ENCODE assay signal across 13 cellular contexts in genomic region chr20:8527998-8528397, GRCh38.
DNase-seq lines count a peak whose midpoint lies in the region; ATAC-seq, FAIRE-seq and TF ChIP-seq lines count a peak whose summit lies in the region.
"Had no signal": no experiment of that assay in that cellular context is flagged by ENCODE, and none has a peak within 500 bp of the region (broad histone marks: within the 10 kb centered on the region; RNA-seq: fewer than 3 reads in every experiment).

No MANE protein-coding gene starts in this region.

- H3K36me3 Mint-ChIP-seq in CD14-positive monocyte: peaks cover 0 to 1% of the 10 kb centered on the region in 2 donors
- H3K36me3 Mint-ChIP-seq: WTC11 had no signal

- H3K27me3 Mint-ChIP-seq in CD14-positive monocyte (ENCODE audit: low read depth in 3 of 3): no peaks in the 10 kb centered on the region

- H3K9me3 Mint-ChIP-seq in CD14-positive monocyte: no peaks in the 10 kb centered on the region
- H3K9me3 Mint-ChIP-seq: WTC11 had no signal

- ATAC-seq in HG02759 (IDR thresholded peaks at IDR 0.05; ENCODE audit: unreplicated experiment): peak; percentile 83
- ATAC-seq in GM19467 (IDR thresholded peaks at IDR 0.05; ENCODE audit: unreplicated experiment): no peak
- no peak for ATAC-seq in HG02623 (IDR thresholded peaks at IDR 0.05; ENCODE audit: unreplicated experiment)
- no peak for ATAC-seq in GM18502 (IDR thresholded peaks at IDR 0.05; ENCODE audit: poor library complexity, unreplicated experiment)
- ATAC-seq: WTC11 had no signal

- TF ChIP-seq CTCF in CD14-positive monocyte (IDR thresholded peaks at IDR 0.05) (no peak), dorsolateral prefrontal cortex (IDR thresholded peaks at IDR 0.05 in 54 of 56, conservative IDR thresholded peaks at IDR 0.05 in 2 of 56; ENCODE audit: low read depth in 1 of 56, partially characterized antibody in 56 of 56) (no peak)

- H3K4me3 Mint-ChIP-seq in CD14-positive monocyte: no peak overlapping the region
- H3K4me3 Mint-ChIP-seq: WTC11 had no signal

- peak overlapping the region; percentile 68 to 84 (median 80) for H3K27ac Mint-ChIP-seq in CD14-positive monocyte
- H3K27ac Mint-ChIP-seq: WTC11 had no signal

- no peak for FAIRE-seq in GM19239 (lab: Jason Lieb, UNC)
- FAIRE-seq: keratinocyte had no signal

- H3K4me3 ChIP-seq in dorsolateral prefrontal cortex: no peak overlapping the region

- DNase-seq in CD14-positive monocyte (ENCODE audit: low spot score) (peak; percentile 53), NCI-H69 (lab: John Stamatoyannopoulos, UW) (peak; percentile 35), dorsolateral prefrontal cortex (no peak), GM19239 (ENCODE audit: insufficient read length, low spot score) (no peak)
- DNase-seq: Calu3; NCI-H2081; stimulated activated CD4-positive, alpha-beta T cell treated with anti-CD3 and anti-CD28 coated beads, Interleukin-12 subunit alpha, Interleukin-12 subunit beta, amount 100 ng/mL, for 4 hours had no signal

- peak overlapping the region in 34 of 59 donors; percentile 6 to 76 (median 42) for H3K27ac ChIP-seq in dorsolateral prefrontal cortex

- intact Hi-C loops in CD14-positive monocyte (cut with micrococcal nuclease) (loop anchor here in 1 of 2 donors (10.0 kb wide), 1 partner anchor 73 kb away; no protein-coding TSS in a partner anchor), dorsolateral prefrontal cortex (cut with DNase I) (no loop called here)

- H3K4me1 Mint-ChIP-seq in CD14-positive monocyte: peaks cover 28% of the 10 kb centered on the region

- H3K27me3 ChIP-seq in dorsolateral prefrontal cortex: no peaks in the 10 kb centered on the region

Comparison
In these comparisons a context has a peak if more than half of its experiments do, and no peak if none do; other contexts are left out.
1. DNase-seq: peak in CD14-positive monocyte (single experiment) and NCI-H69 (single experiment); none in dorsolateral prefrontal cortex (0 of 10) and GM19239 (single experiment).